In genomic region chr1:2594001-2594640, GRCh38 we compare ENCODE assay signal across 1 cellular context.
TF ChIP-seq lines count a peak whose summit lies in the region.

No MANE protein-coding gene starts in this region.

TF ChIP-seq in WTC11, 78 proteins besides CTCF, POLR2A, EP300 and RAD21 (continued from another document):
- TF ChIP-seq ATF2 (CRISPR knock-in tag; IDR thresholded peaks at IDR 0.05; ENCODE audit: borderline replicate concordance, low read depth) (no peak), GABPB1 (CRISPR knock-in tag; IDR thresholded peaks at IDR 0.05) (no peak), TEAD1 (CRISPR knock-in tag; IDR thresholded peaks at IDR 0.05) (no peak), ZBTB21 (CRISPR knock-in tag; IDR thresholded peaks at IDR 0.05; ENCODE audit: borderline replicate concordance) (no peak), E2F4 (CRISPR knock-in tag; IDR thresholded peaks at IDR 0.05; ENCODE audit: borderline replicate concordance, low read depth) (no peak), RORB (CRISPR knock-in tag; IDR thresholded peaks at IDR 0.05) (no peak)
